Comparison of ENCODE assay signal across 12 cellular contexts in the genomic region with DNA sequence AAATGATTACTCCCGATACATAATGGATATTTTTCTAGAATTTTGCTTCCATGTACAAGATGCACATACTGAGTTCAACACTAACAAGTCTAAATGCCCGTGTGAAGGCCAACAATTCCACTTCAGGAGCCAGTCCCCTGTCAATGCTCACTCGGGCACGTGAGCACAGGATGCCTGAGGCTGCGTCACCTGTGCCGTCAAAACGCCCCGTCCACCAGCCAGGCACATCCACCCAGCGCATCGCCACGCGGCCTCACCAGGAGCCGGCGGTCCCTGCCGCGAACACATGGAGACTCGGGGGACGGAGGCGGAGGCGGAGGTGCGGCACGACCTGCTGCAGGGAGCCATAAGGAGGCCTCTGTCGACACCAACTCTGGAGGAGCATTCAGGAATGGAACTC. TPM values are rescaled to one million over a fixed set of nuclear protein-coding genes. Genes with fewer than 3 reads are reported as not detected.
DNase-seq lines count a peak whose midpoint lies in the region; ATAC-seq and TF ChIP-seq lines count a peak whose summit lies in the region.
"Had no signal": no experiment of that assay in that cellular context is flagged by ENCODE, and none has a peak within 500 bp of the region (broad histone marks: within the 10 kb centered on the region; RNA-seq: fewer than 3 reads in every experiment).

No MANE protein-coding gene starts in this region.

- H3K4me3 Mint-ChIP-seq in endothelial cell (ENCODE audit: unreplicated experiment) = no peak overlapping the region

- no peaks in the 10 kb centered on the region for H3K9me3 Mint-ChIP-seq in endothelial cell (ENCODE audit: unreplicated experiment)

- peak overlapping the region; percentile 61 for H3K27ac Mint-ChIP-seq in endothelial cell (ENCODE audit: unreplicated experiment)

- H3K4me3 ChIP-seq in neutrophil (ENCODE audit: low read depth in 1 of 2, low read length in 1 of 2) = peak overlapping the region in 1 of 2 experiments; percentile 51
- no peak overlapping the region for H3K4me3 ChIP-seq in upper lobe of left lung
- H3K4me3 ChIP-seq: GM12878 had no signal

- H3K4me1 ChIP-seq in neutrophil (ENCODE audit: control insufficient read depth in 1 of 2, insufficient read depth in 1 of 2, low read depth in 1 of 2, low read length in 1 of 2) (peaks cover 45 to 55% of the 10 kb centered on the region in 2 experiments), upper lobe of left lung (peaks cover 64 to 77% (median 70%) of the 10 kb centered on the region in 4 donors)

- H3K36me3 ChIP-seq in neutrophil (peaks cover 38% of the 10 kb centered on the region), upper lobe of left lung (peaks cover 0 to 26% (median 11%) of the 10 kb centered on the region in 4 donors)

- ATAC-seq in upper lobe of left lung (ENCODE audit: low FRiP score in 2 of 2) = no peak
- no peak for ATAC-seq in HG03457 (IDR thresholded peaks at IDR 0.05; ENCODE audit: unreplicated experiment)
- ATAC-seq: GM12878, HCT116 had no signal

- TF ChIP-seq CTCF in endothelial cell (IDR thresholded peaks at IDR 0.05; ENCODE audit: unreplicated experiment) (no peak), neutrophil (IDR thresholded peaks at IDR 0.05) (no peak), upper lobe of left lung (IDR thresholded peaks at IDR 0.05) (no peak)

- H3K27me3 ChIP-seq in neutrophil (no peaks in the 10 kb centered on the region), upper lobe of left lung (no peaks in the 10 kb centered on the region)

- no peak for TF ChIP-seq POLR2A in upper lobe of left lung (IDR thresholded peaks at IDR 0.05)

- peak overlapping the region; percentile 75 for H3K27ac ChIP-seq in neutrophil
- peak overlapping the region in 3 of 4 donors; percentile 39 to 76 (median 72) for H3K27ac ChIP-seq in upper lobe of left lung

- H3K27me3 Mint-ChIP-seq in endothelial cell (ENCODE audit: unreplicated experiment) = peaks cover 9% of the 10 kb centered on the region

- H3K9me3 ChIP-seq in neutrophil (no peaks in the 10 kb centered on the region), upper lobe of left lung (no peaks in the 10 kb centered on the region)

- peak; percentile 60 for DNase-seq in activated effector memory CD4-positive, alpha-beta T cell treated with anti-CD3 and anti-CD28 coated beads, Interleukin-2, amount 50 U/mL, for 16 hours
- no peak for DNase-seq in activated effector memory CD4-positive, alpha-beta T cell treated with Interleukin-2 at 50 U/mL for 16 hours
- DNase-seq in endothelial cell (ENCODE audit: low spot score) (no peak), upper lobe of left lung (peak in 1 of 2 donors; percentile 79)
- DNase-seq in activated CD4-positive, alpha-beta T cell treated with anti-CD3 and anti-CD28 coated beads for 48 hours = no peak
- no peak for DNase-seq in effector CD4-positive, alpha-beta T cell
- DNase-seq: NCI-H1417 treated with DMSO at 0.1 percent for 48 hours, NCI-H774 had no signal

- no peak for TF ChIP-seq EP300 in upper lobe of left lung (IDR thresholded peaks at IDR 0.05)

- no peaks in the 10 kb centered on the region for H3K36me3 Mint-ChIP-seq in endothelial cell (ENCODE audit: low read depth, unreplicated experiment)

- WGBS in upper lobe of left lung, 2 donors = 65 to 80% methylated on average over 23 of the region's 23 CpGs

- H3K4me1 Mint-ChIP-seq in endothelial cell (ENCODE audit: unreplicated experiment) = peaks cover 60% of the 10 kb centered on the region

RNA-seq across cellular contexts. Expression of a gene that starts 9.8 kb away (rescaled TPM):
- 65.3 TPM for total RNA-seq in endothelial cell (ENCODE audit: unreplicated experiment)
- total RNA-seq in upper lobe of left lung = 10 to 100 TPM; 39.5 to 97.4 (median 53.4) TPM
